8 cellular contexts compared by ENCODE assay signal in genomic region chr10:689433-690226, GRCh38. TPM values are rescaled to one million over a fixed set of nuclear protein-coding genes. Genes with fewer than 3 reads are reported as not detected.
DNase-seq lines count a peak whose midpoint lies in the region; ATAC-seq and TF ChIP-seq lines count a peak whose summit lies in the region.

Gene DIP2C (minus strand): TSS chr10:689668. CDS start chr10:689578, 90 bp downstream.

- no peaks in the 10 kb centered on the region for H3K36me3 ChIP-seq in KMS-11 (ENCODE audit: insufficient read depth)
- H3K36me3 ChIP-seq in adrenal gland (replicated peaks in 1 of 2), result no peaks in the 10 kb centered on the region
- no peaks in the 10 kb centered on the region for H3K36me3 ChIP-seq in heart left ventricle
- no peaks in the 10 kb centered on the region for H3K36me3 ChIP-seq in osteoblast (ENCODE audit: insufficient read depth, low read length)

- H3K9ac ChIP-seq in KMS-11, result peak within 1 kb of the TSS; percentile 70

- TF ChIP-seq POLR2A in adrenal gland (IDR thresholded peaks at IDR 0.05), result peak in 1 of 2 donors; percentile 66
- TF ChIP-seq POLR2A in heart left ventricle (IDR thresholded peaks at IDR 0.05), result peak in 1 of 2 donors; percentile 47
- no peak for TF ChIP-seq POLR2A in erythroblast (IDR thresholded peaks at IDR 0.05; ENCODE audit: low read length)

- H3K4me2 ChIP-seq in KMS-11, result peak within 1 kb of the TSS; percentile 77
- H3K4me2 ChIP-seq in osteoblast (ENCODE audit: insufficient read depth, low read length), result peak within 1 kb of the TSS; percentile 84

- peaks cover 19% of the 10 kb centered on the region for H3K4me1 ChIP-seq in KMS-11 (ENCODE audit: low read depth, poor library complexity, severe bottlenecking)
- peaks cover 3 to 13% of the 10 kb centered on the region in 2 donors for H3K4me1 ChIP-seq in adrenal gland (replicated peaks in 1 of 2)
- peaks cover 0 to 23% (median 13%) of the 10 kb centered on the region in 12 donors for H3K4me1 ChIP-seq in heart left ventricle
- H3K4me1 ChIP-seq in osteoblast (ENCODE audit: insufficient read depth, low read length), result peaks cover 28% of the 10 kb centered on the region

- H3K4me3 ChIP-seq in KMS-11 (IDR thresholded peaks at IDR 0.05; ENCODE audit: insufficient read depth, low read depth, low read length), result peak within 1 kb of the TSS; percentile 60
- H3K4me3 ChIP-seq in adrenal gland, result peak within 1 kb of the TSS in 3 of 4 donors; percentile 25 to 65 (median 40)
- peak within 1 kb of the TSS; percentile 67 to 98 (median 87) for H3K4me3 ChIP-seq in heart left ventricle
- H3K4me3 ChIP-seq in osteoblast (ENCODE audit: insufficient read depth, low read length), result peak within 1 kb of the TSS; percentile 84

- H4K20me1 ChIP-seq in KMS-11 (ENCODE audit: insufficient read depth) (no peaks in the 10 kb centered on the region; the same call in 1 of the 2 replicates), osteoblast (ENCODE audit: insufficient read depth, low read length) (peaks cover 25% of the 10 kb centered on the region)

- WGBS in adrenal gland, 4 donors, result 0% methylated on average over 10 to 120 of the region's 135 CpGs
- 0 to 1% (median 1%) methylated on average over 10 to 134 of the region's 135 CpGs for WGBS in heart left ventricle, 4 donors

- DNase-seq in COLO829 (ENCODE audit: low spot score) (peak; percentile 63), adrenal gland (peak; percentile 67 to 83 (median 80)), heart left ventricle (peak; percentile 77 to 88 (median 81)), osteoblast (ENCODE audit: insufficient read length, low spot score, missing footprints) (peak; percentile 100), erythroblast (lab: John Stamatoyannopoulos, UW) (no peak)
- DNase-seq in stimulated activated naive CD4-positive, alpha-beta T cell treated with Interleukin-2 at 50 U/mL for 16 hours (lab: John Stamatoyannopoulos, UW), result no peak

- peak within 1 kb of the TSS; percentile 96 for H2AFZ ChIP-seq in KMS-11 (ENCODE audit: low read depth)
- H2AFZ ChIP-seq in osteoblast (ENCODE audit: low read length), result peak within 1 kb of the TSS; percentile 92

- H3K27me3 ChIP-seq in KMS-11 (ENCODE audit: insufficient read depth, low read depth), result no peaks in the 10 kb centered on the region
- no peaks in the 10 kb centered on the region for H3K27me3 ChIP-seq in adrenal gland
- peaks cover 0 to 12% (median 0%) of the 10 kb centered on the region in 9 donors for H3K27me3 ChIP-seq in heart left ventricle
- peaks cover 6% of the 10 kb centered on the region for H3K27me3 ChIP-seq in osteoblast (ENCODE audit: insufficient read depth, low read length)

- H3K79me2 ChIP-seq in KMS-11 (ENCODE audit: insufficient read depth, low read depth) (peaks cover 42% of the 10 kb centered on the region), osteoblast (ENCODE audit: insufficient read depth, low read length) (peaks cover 47% of the 10 kb centered on the region)

- intact Hi-C loops in adrenal gland (cut with DNase I), result loop anchor here (10.0 kb wide), 3 partner anchors 75 to 185 kb away; no protein-coding TSS in a partner anchor
- intact Hi-C loops in heart left ventricle (cut with DNase I), result loop anchor here (2.0 to 10.0 kb wide), 11 partner anchors 62 to 245 kb away; partner anchors contain the start of gene LARP4B (in 2 of the 10)

- no peak for TF ChIP-seq CTCF in KMS-11 (conservative IDR thresholded peaks at IDR 0.05; ENCODE audit: low read depth, low read length)
- TF ChIP-seq CTCF in adrenal gland (IDR thresholded peaks at IDR 0.05), result no peak
- TF ChIP-seq CTCF in heart left ventricle (IDR thresholded peaks at IDR 0.05), result no peak
- TF ChIP-seq CTCF in osteoblast (IDR thresholded peaks at IDR 0.05; ENCODE audit: extremely low read depth, low read depth, low read length), result no peak

- H3K9me3 ChIP-seq in adrenal gland (replicated peaks in 1 of 3), result no peaks in the 10 kb centered on the region
- H3K9me3 ChIP-seq in heart left ventricle, result peaks cover 0 to 7% (median 0%) of the 10 kb centered on the region in 12 donors
- H3K9me3 ChIP-seq in osteoblast (ENCODE audit: low read depth, low read length), result no peaks in the 10 kb centered on the region

- peak; percentile 79 to 90 (median 82) for ATAC-seq in heart left ventricle
- ATAC-seq in GM19463 (IDR thresholded peaks at IDR 0.05; ENCODE audit: unreplicated experiment), result no peak

- H3K27ac ChIP-seq in KMS-11 (peak within 1 kb of the TSS; percentile 59), adrenal gland (peak within 1 kb of the TSS in 4 of 5 donors; percentile 60 to 91 (median 79)), heart left ventricle (peak within 1 kb of the TSS; percentile 71 to 93 (median 88)), osteoblast (ENCODE audit: low read depth, low read length) (peak within 1 kb of the TSS; percentile 65)

RNA-seq across cellular contexts. Expression of gene DIP2C, which starts in this region (rescaled TPM):
- total RNA-seq in adrenal gland (10 to 100 TPM; 13.8 to 23.9 (median 22.3) TPM), heart left ventricle (10 to 100 TPM; 23.2 to 43.1 (median 30.3) TPM), osteoblast (32.4 and 36.9 TPM in 2 replicates)
- polyA plus RNA-seq in adrenal gland (10 to 100 TPM in 1 of 3 donors, 1 to 10 TPM in 2; 5.9 to 12.2 (median 8.9) TPM), heart left ventricle (10 to 100 TPM in 1 of 2 donors, 1 to 10 TPM in 1; 7.4 to 18.4 TPM)

Comparison
In these comparisons a context has a peak if more than half of its experiments do, and no peak if none do; other contexts are left out.
1. DNase-seq: peak in COLO829 (single experiment), adrenal gland (7 of 7), heart left ventricle (5 of 5) and osteoblast (single experiment); none in stimulated activated naive CD4-positive, alpha-beta T cell treated with Interleukin-2 at 50 U/mL for 16 hours (single experiment) and erythroblast (0 of 2).
2. Peak in every context shown above with its lines, with median percentiles within 50 percentile points of each other: H3K27ac ChIP-seq and H3K4me3 ChIP-seq.